ENCODE assay signal across 8 cellular contexts in the genomic region with DNA sequence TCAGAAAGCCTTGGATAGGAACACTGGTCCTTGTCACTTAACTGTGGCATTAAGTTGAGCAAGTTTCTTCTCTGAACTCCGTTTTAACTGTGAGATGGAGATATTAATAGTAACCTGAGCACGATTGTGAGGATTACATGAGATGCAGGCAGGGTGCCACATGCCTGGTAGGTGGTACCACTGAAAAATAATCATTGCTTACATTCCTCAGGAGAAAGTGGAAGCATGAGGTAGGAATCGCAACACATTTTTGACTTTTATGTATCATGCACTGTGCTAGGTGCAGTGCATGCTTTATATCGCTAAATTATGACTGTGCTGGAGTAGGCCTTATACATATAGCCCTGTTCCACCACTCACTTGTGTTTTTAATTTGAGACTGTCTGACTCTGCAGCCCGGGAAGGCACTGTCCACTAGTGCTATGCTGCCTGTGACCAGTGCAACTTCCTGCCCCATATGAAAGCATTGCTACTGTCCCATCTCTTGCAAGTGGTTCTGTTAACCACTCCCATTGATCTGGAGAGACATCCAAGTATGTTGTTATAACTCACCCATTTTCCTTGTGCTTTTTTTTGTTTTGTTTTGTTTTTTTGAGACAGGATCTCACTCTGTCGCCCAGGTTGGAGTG. TPM values are rescaled to one million over a fixed set of nuclear protein-coding genes. Genes with fewer than 3 reads are reported as not detected.
A peak's percentile ranks its signal among the peaks of the same experiment; 100 is the strongest.
DNase-seq lines count a peak whose midpoint lies in the region; ATAC-seq and TF ChIP-seq lines count a peak whose summit lies in the region.

No MANE protein-coding gene starts in this region.

- TF ChIP-seq POLR2A in adrenal gland (IDR thresholded peaks at IDR 0.05), result no peak

- WGBS in adrenal gland, 4 donors, result 31 to 39% (median 35%) methylated on average over 6 of the region's 6 CpGs

- H3K4me3 ChIP-seq in adrenal gland (peak overlapping the region in 3 of 4 donors; percentile 36 to 93 (median 85)), kidney epithelial cell (ENCODE audit: low read depth, low read length) (peak overlapping the region; percentile 91), thoracic aorta (peak overlapping the region; percentile 87)

- CTCF ChIA-PET in activated CD4-positive, alpha-beta T cell treated with anti-CD3 and anti-CD28 coated beads for 36 hours (lab: Charles Lee), result no interaction called here

- peaks cover 31% of the 10 kb centered on the region for H3K4me1 Mint-ChIP-seq in activated CD4-positive, alpha-beta T cell treated with anti-CD3 and anti-CD28 coated beads for 36 hours

- H3K27me3 Mint-ChIP-seq in activated CD4-positive, alpha-beta T cell treated with anti-CD3 and anti-CD28 coated beads for 36 hours, result no peaks in the 10 kb centered on the region

- POLR2A ChIA-PET in activated CD4-positive, alpha-beta T cell treated with anti-CD3 and anti-CD28 coated beads for 36 hours (lab: Charles Lee), result no interaction called here

- peak overlapping the region; percentile 99 for H3K4me3 Mint-ChIP-seq in activated CD4-positive, alpha-beta T cell treated with anti-CD3 and anti-CD28 coated beads for 36 hours

- TF ChIP-seq CTCF in adrenal gland (IDR thresholded peaks at IDR 0.05) (no peak), kidney epithelial cell (IDR thresholded peaks at IDR 0.05; ENCODE audit: insufficient read depth, low read length, poor library complexity, severe bottlenecking) (no peak), thoracic aorta (IDR thresholded peaks at IDR 0.05) (no peak)

- H3K36me3 ChIP-seq in adrenal gland (replicated peaks in 1 of 2) (peaks cover 0 to 22% of the 10 kb centered on the region in 2 donors), kidney epithelial cell (ENCODE audit: control insufficient read depth, insufficient read depth, low read length) (no peaks in the 10 kb centered on the region), thoracic aorta (peaks cover 19% of the 10 kb centered on the region)

- no peaks in the 10 kb centered on the region for H3K9me3 ChIP-seq in adrenal gland (replicated peaks in 1 of 3)
- H3K9me3 ChIP-seq in thoracic aorta, result no peaks in the 10 kb centered on the region

- peak overlapping the region; percentile 98 for H3K27ac Mint-ChIP-seq in activated CD4-positive, alpha-beta T cell treated with anti-CD3 and anti-CD28 coated beads for 36 hours

- DNase-seq in activated CD4-positive, alpha-beta T cell treated with anti-CD3 and anti-CD28 coated beads for 36 hours, result no peak
- DNase-seq in activated CD4-positive, alpha-beta T cell treated with anti-CD3 and anti-CD28 coated beads, Interleukin-2, amount 50 U/mL, for 48 hours, result no peak
- DNase-seq in adrenal gland (no peak), kidney epithelial cell (ENCODE audit: low read depth) (no peak), thoracic aorta (ENCODE audit: low spot score) (no peak), DMS79 treated with DMSO at 0.1 percent for 48 hours (lab: John Stamatoyannopoulos, UW) (no peak), NCI-H1092 treated with DMSO at 0.1 percent for 48 hours (lab: John Stamatoyannopoulos, UW) (no peak), DMS 273 treated with DMSO at 0.1 percent for 48 hours (lab: John Stamatoyannopoulos, UW) (no peak)

- peaks cover 18 to 23% of the 10 kb centered on the region in 2 donors for H3K4me1 ChIP-seq in adrenal gland (replicated peaks in 1 of 2)
- H3K4me1 ChIP-seq in thoracic aorta (ENCODE audit: control insufficient read depth in 1 of 2, low read depth in 2 of 2), result peaks cover 13 to 22% of the 10 kb centered on the region in 2 donors

- ATAC-seq in activated CD4-positive, alpha-beta T cell treated with anti-CD3 and anti-CD28 coated beads for 36 hours, result no peak
- ATAC-seq in thoracic aorta (ENCODE audit: insufficient number of reproducible peaks, low FRiP score, low read depth), result no peak

- H3K36me3 Mint-ChIP-seq in activated CD4-positive, alpha-beta T cell treated with anti-CD3 and anti-CD28 coated beads for 36 hours (ENCODE audit: low read depth), result peaks cover 30% of the 10 kb centered on the region

- H3K9me3 Mint-ChIP-seq in activated CD4-positive, alpha-beta T cell treated with anti-CD3 and anti-CD28 coated beads for 36 hours (ENCODE audit: low read depth), result no peaks in the 10 kb centered on the region

- H3K27me3 ChIP-seq in adrenal gland, result no peaks in the 10 kb centered on the region
- no peaks in the 10 kb centered on the region for H3K27me3 ChIP-seq in kidney epithelial cell (ENCODE audit: control insufficient read depth, insufficient read depth, low read length)
- no peaks in the 10 kb centered on the region for H3K27me3 ChIP-seq in thoracic aorta (replicated peaks; ENCODE audit: insufficient read depth)

- H3K27ac ChIP-seq in adrenal gland (peak overlapping the region in 2 of 5 donors; percentile 77 to 78), thoracic aorta (no peak overlapping the region)

- intact Hi-C loops in activated CD4-positive, alpha-beta T cell treated with anti-CD3 and anti-CD28 coated beads for 36 hours (cut with DNase I, micrococcal nuclease), result loop anchor here (5.0 to 10.0 kb wide), 8 partner anchors 114 to 1026 kb away; a partner anchor contains a TSS
- intact Hi-C loops in adrenal gland (cut with DNase I), result no loop called here

RNA-seq across cellular contexts. Expression of a gene that starts 1.0 kb away (rescaled TPM):
- total RNA-seq in activated CD4-positive, alpha-beta T cell treated with anti-CD3 and anti-CD28 coated beads for 36 hours, result 10 to 100 TPM; 95.5 to 95.9 TPM
- 100 to 1,000 TPM in 7 of 8 donors, 10 to 100 TPM in 1; 51.3 to 204 (median 164) TPM for total RNA-seq in adrenal gland
- polyA plus RNA-seq in adrenal gland, result 100 to 1,000 TPM; 217 to 489 (median 301) TPM
- 62.0 and 75.5 TPM in 2 replicates for total RNA-seq in kidney epithelial cell
- 10 to 100 TPM; 12.2 to 43.1 TPM for total RNA-seq in thoracic aorta

RNA-seq across cellular contexts. Expression of a gene that starts 1.4 kb away (rescaled TPM):
- total RNA-seq in activated CD4-positive, alpha-beta T cell treated with anti-CD3 and anti-CD28 coated beads for 36 hours, result 10 to 100 TPM; 19.2 to 25.1 TPM
- total RNA-seq in adrenal gland (10 to 100 TPM; 16.3 to 52.1 (median 33.6) TPM), kidney epithelial cell (34.2 and 37.1 TPM in 2 replicates), thoracic aorta (10 to 100 TPM; 11.0 to 26.8 TPM)
- polyA plus RNA-seq in adrenal gland, result 10 to 100 TPM; 13.1 to 97.8 (median 75.7) TPM

RNA-seq across cellular contexts. Expression of a gene that starts 48.4 kb away (rescaled TPM):
- not detected for total RNA-seq in activated CD4-positive, alpha-beta T cell treated with anti-CD3 and anti-CD28 coated beads for 36 hours
- total RNA-seq in adrenal gland (10 to 100 TPM in 4 of 8 donors, 1 to 10 TPM in 3, under 1 TPM in 1; 0.77 to 15.1 (median 8.4) TPM), kidney epithelial cell (not detected in 2 replicates), thoracic aorta (under 1 TPM in 1 of 2 donors, not detected in 1; 0.14 TPM)
- 1 to 10 TPM; 2.7 to 7.4 (median 5.0) TPM for polyA plus RNA-seq in adrenal gland

Comparison
In these comparisons a context has a peak if more than half of its experiments do, and no peak if none do; other contexts are left out.
1. intact Hi-C loops: an anchor here in activated CD4-positive, alpha-beta T cell treated with anti-CD3 and anti-CD28 coated beads for 36 hours (5.0 to 10.0 kb wide); none called in adrenal gland.